Comparison of ENCODE assay signal across 16 cellular contexts in the genomic region with DNA sequence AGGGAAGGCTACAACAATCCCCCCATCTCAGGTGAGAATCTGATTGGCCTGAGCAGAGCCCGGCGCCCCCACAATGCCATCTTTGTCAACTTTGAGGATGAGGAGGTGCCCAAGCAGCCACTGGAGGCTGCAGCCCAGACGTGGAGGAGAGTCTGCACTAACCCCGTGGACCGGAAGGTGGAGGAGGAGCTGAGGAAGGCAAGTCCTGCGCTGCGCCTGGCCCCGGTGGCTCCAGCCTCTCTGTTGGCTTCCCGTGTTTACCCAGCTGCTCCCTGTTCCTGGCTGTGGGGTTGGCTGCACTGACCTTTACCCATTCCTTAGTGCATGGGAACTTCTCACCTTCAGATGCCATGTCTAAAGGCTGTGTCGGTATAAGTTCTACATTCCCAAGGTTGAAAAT. TPM values are rescaled to one million over a fixed set of nuclear protein-coding genes. Genes with fewer than 3 reads are reported as not detected.
A peak's percentile ranks its signal among the peaks of the same experiment; 100 is the strongest.
DNase-seq lines count a peak whose midpoint lies in the region; ATAC-seq, FAIRE-seq and TF ChIP-seq lines count a peak whose summit lies in the region.
"Had no signal": no experiment of that assay in that cellular context is flagged by ENCODE, and none has a peak within 500 bp of the region (broad histone marks: within the 10 kb centered on the region; RNA-seq: fewer than 3 reads in every experiment).

No MANE protein-coding gene starts in this region.

- no peak overlapping the region for H3K27ac ChIP-seq in IMR-90 (ENCODE audit: insufficient read depth, low read length)
- no peak overlapping the region for H3K27ac ChIP-seq in endothelial cell of umbilical vein (ENCODE audit: insufficient read depth, low read depth, low read length)
- H3K27ac ChIP-seq in substantia nigra (ENCODE audit: low read depth, low read length, poor library complexity, severe bottlenecking), result peak overlapping the region; percentile 90
- no peak overlapping the region for H3K27ac ChIP-seq in uterus
- H3K27ac ChIP-seq: gastrocnemius medialis, KMS-11 had no signal

- in situ Hi-C loops in IMR-90 (cut with MboI; ENCODE audit: low sequenced_read_pairs), result no loop called here

- FAIRE-seq in endothelial cell of umbilical vein (lab: Jason Lieb, UNC), result no peak

- no peak overlapping the region for H4K91ac ChIP-seq in IMR-90 (ENCODE audit: insufficient read depth, low read depth, low read length)

- no peak overlapping the region for H3K4ac ChIP-seq in IMR-90 (ENCODE audit: low read depth, low read length)

- H3K4me2 ChIP-seq in IMR-90 (ENCODE audit: low read depth, low read length), result no peak overlapping the region
- no peak overlapping the region for H3K4me2 ChIP-seq in endothelial cell of umbilical vein (ENCODE audit: insufficient read depth, low read length)
- H3K4me2 ChIP-seq: KMS-11 had no signal

- no peak overlapping the region for H4K5ac ChIP-seq in IMR-90 (ENCODE audit: low read depth, low read length)

- no peak overlapping the region for H2BK20ac ChIP-seq in IMR-90 (ENCODE audit: low read depth, low read length)

- H2AK5ac ChIP-seq in IMR-90 (ENCODE audit: low read depth, low read length), result no peak overlapping the region

- DNase-seq in IMR-90 (no peak), SHP77 treated with DMSO at 0.1 percent for 48 hours (lab: John Stamatoyannopoulos, UW) (peak; percentile 62), endothelial cell of umbilical vein (ENCODE audit: low read depth, low spot score) (peak; percentile 42), substantia nigra (lab: John Stamatoyannopoulos, UW) (peak in 4 of 49 donors; percentile 7 to 22 (median 14)), uterus (no peak)
- DNase-seq: activated CD4-positive, alpha-beta T cell treated with anti-CD3 and anti-CD28 coated beads for 48 hours; activated naive CD4-positive, alpha-beta T cell treated with Interleukin-2 at 50 U/mL for 16 hours; activated T-cell treated with anti-CD3 and anti-CD28 coated beads for 4 hours; cortex of kidney; gastrocnemius medialis; NCI-H1092; NK-92 treated with Interleukin-12 subunit alpha and Interleukin-12 subunit beta, amount 100 ng/mL, for 24 hours; stimulated activated naive CD8-positive, alpha-beta T cell treated with anti-CD3 and anti-CD28 coated beads, Interleukin-15, Interleukin-2, amounts not matched to agents 100 U/mL and 50 U/mL, for 24 hours had no signal

- POLR2A ChIA-PET in IMR-90 (lab: Charles Lee; ENCODE audit: unreplicated experiment) (no interaction called here), endothelial cell of umbilical vein (lab: Charles Lee) (no interaction called here)

- H2BK120ac ChIP-seq in IMR-90 (ENCODE audit: low read depth, low read length), result no peak overlapping the region

- H2AK9ac ChIP-seq in IMR-90 (replicated peaks; ENCODE audit: low read depth, low read length, poor library complexity), result peak overlapping the region; percentile 15

- H2BK15ac ChIP-seq in IMR-90 (ENCODE audit: low read depth, low read length), result no peak overlapping the region

- no peak overlapping the region for H3K14ac ChIP-seq in IMR-90 (replicated peaks; ENCODE audit: low read depth, low read length)

- no peak overlapping the region for H3K18ac ChIP-seq in IMR-90 (ENCODE audit: low read depth, low read length)

- CTCF ChIA-PET in IMR-90 (lab: Yijun Ruan, JAX) (no interaction called here), endothelial cell of umbilical vein (lab: Charles Lee) (interaction anchor here (0.6 to 3.4 kb wide), 2 partner anchors 93 to 98 kb away, joined by 3 to 17 read pairs; no protein-coding TSS in a partner anchor)

- H3K27me3 ChIP-seq in IMR-90 (ENCODE audit: control insufficient read depth, insufficient read depth, low read length) (no peaks in the 10 kb centered on the region), endothelial cell of umbilical vein (ENCODE audit: control insufficient read depth in 2 of 2, insufficient read depth in 2 of 2, low read length in 2 of 2) (no peaks in the 10 kb centered on the region), uterus (no peaks in the 10 kb centered on the region)
- H3K27me3 ChIP-seq: gastrocnemius medialis had no signal

- H4K20me1 ChIP-seq in IMR-90 (ENCODE audit: insufficient read depth, low read length) (peaks cover 8% of the 10 kb centered on the region), endothelial cell of umbilical vein (replicated peaks; ENCODE audit: control insufficient read depth, extremely low read depth, insufficient read depth, low read length) (no peaks in the 10 kb centered on the region)

- H3K79me1 ChIP-seq in IMR-90 (ENCODE audit: low read depth in 1 of 2, low read length in 2 of 2), result peaks cover 3 to 20% of the 10 kb centered on the region in 2 experiments; a peak in 3 of 4 replicates

- no peaks in the 10 kb centered on the region for H3K9me1 ChIP-seq in IMR-90 (ENCODE audit: insufficient read depth, low read length)
- H3K9me1 ChIP-seq in endothelial cell of umbilical vein (replicated peaks; ENCODE audit: control insufficient read depth, extremely low read depth, insufficient read depth, low read length), result no peaks in the 10 kb centered on the region

- BruUV-seq in IMR-90 (replicated peaks; lab: Mats Ljungman, UMichigan) (no TSS peak), endothelial cell of umbilical vein (replicated peaks; lab: Mats Ljungman, UMichigan) (no TSS peak)

- no peak overlapping the region for H4K8ac ChIP-seq in IMR-90 (ENCODE audit: low read depth in 2 of 2, low read length in 2 of 2)

- no peak overlapping the region for H3K56ac ChIP-seq in IMR-90 (ENCODE audit: extremely low read depth, insufficient read depth, low read length)

- TF ChIP-seq POLR2A in IMR-90 (IDR thresholded peaks at IDR 0.05; ENCODE audit: low read depth, low read length) (no peak), endothelial cell of umbilical vein (IDR thresholded peaks at IDR 0.05; ENCODE audit: low read depth, low read length) (no peak), uterus (IDR thresholded peaks at IDR 0.05) (no peak)

- 83% methylated on average over 1 of the region's 10 CpGs; no CpG with 5 or more reads in 1 of the 2 experiments for WGBS in IMR-90 (ENCODE audit: extremely low coverage in 2 of 2, insufficient read length in 1 of 2), 2 experiments

- no peaks in the 10 kb centered on the region for H3K79me2 ChIP-seq in endothelial cell of umbilical vein (ENCODE audit: control insufficient read depth, insufficient read depth, low read length)

- intact Hi-C loops in IMR-90 (cut with micrococcal nuclease), result no loop called here
- intact Hi-C loops in endothelial cell of umbilical vein (cut with micrococcal nuclease), result no loop called here
- intact Hi-C loops in uterus (cut with DNase I; ENCODE audit: low total_unique reads), result no loop called here

- H2AFZ ChIP-seq in IMR-90 (replicated peaks; ENCODE audit: low read length, poor library complexity) (no peak overlapping the region), endothelial cell of umbilical vein (ENCODE audit: low read depth, low read length) (no peak overlapping the region)

- H3K4me1 ChIP-seq in IMR-90 (ENCODE audit: control insufficient read depth, insufficient read depth, low read length), result no peaks in the 10 kb centered on the region; the same call in 1 of the 2 replicates
- H3K4me1 ChIP-seq in endothelial cell of umbilical vein (ENCODE audit: control insufficient read depth, extremely low read depth, insufficient read depth, low read length), result no peaks in the 10 kb centered on the region
- H3K4me1 ChIP-seq in uterus, result no peaks in the 10 kb centered on the region

- TF ChIP-seq RAD21 in IMR-90 (IDR thresholded peaks at IDR 0.05; ENCODE audit: low read length), result no peak

- ATAC-seq in IMR-90 (ENCODE audit: low read depth) (no peak), GM21723 (IDR thresholded peaks at IDR 0.05; ENCODE audit: unreplicated experiment) (no peak), HG03457 (IDR thresholded peaks at IDR 0.05; ENCODE audit: unreplicated experiment) (no peak)
- ATAC-seq: gastrocnemius medialis; stimulated activated naive CD8-positive, alpha-beta T cell treated with anti-CD3 and anti-CD28 coated beads, Interleukin-15, Interleukin-2, amounts not matched to agents 100 U/mL and 50 U/mL, for 24 hours had no signal

- H2BK5ac ChIP-seq in IMR-90 (ENCODE audit: low read depth, low read length, poor library complexity, severe bottlenecking), result no peak overlapping the region

- TF ChIP-seq CTCF in IMR-90 (conservative IDR thresholded peaks at IDR 0.05; ENCODE audit: low read depth, low read length) (no peak), endothelial cell of umbilical vein (IDR thresholded peaks at IDR 0.05; ENCODE audit: extremely low read depth in 1 of 2, insufficient read depth in 1 of 2, low read depth in 1 of 2, low read length in 2 of 2) (no peak), uterus (IDR thresholded peaks at IDR 0.05) (no peak)

- H3K9ac ChIP-seq in IMR-90 (ENCODE audit: low read depth, low read length) (no peak overlapping the region), endothelial cell of umbilical vein (replicated peaks; ENCODE audit: extremely low read depth, insufficient read depth, low read length) (no peak overlapping the region)
- H3K9ac ChIP-seq: KMS-11 had no signal

- H3K9me3 ChIP-seq in IMR-90 (ENCODE audit: control insufficient read depth, insufficient read depth, low read length) (no peaks in the 10 kb centered on the region), endothelial cell of umbilical vein (replicated peaks; ENCODE audit: control insufficient read depth, insufficient read depth, low read length) (no peaks in the 10 kb centered on the region), uterus (no peaks in the 10 kb centered on the region)
- H3K9me3 ChIP-seq: gastrocnemius medialis had no signal

- dilution Hi-C loops in IMR-90 (cut with HindIII; ENCODE audit: low sequenced_read_pairs, unreplicated experiment) (no loop called here), endothelial cell of umbilical vein (cut with MboI; ENCODE audit: extremely low pct_ligation_motif_present, low sequenced_read_pairs) (no loop called here)

- no peak overlapping the region for H3K23ac ChIP-seq in IMR-90 (ENCODE audit: low read depth, low read length)

- no peak overlapping the region for H3K4me3 ChIP-seq in IMR-90 (ENCODE audit: insufficient read depth, low read depth, low read length)
- no peak overlapping the region for H3K4me3 ChIP-seq in endothelial cell of umbilical vein (replicated peaks in 1 of 3; ENCODE audit: insufficient read depth in 1 of 3, low read depth in 1 of 3, low read length in 3 of 3)
- no peak overlapping the region for H3K4me3 ChIP-seq in uterus
- H3K4me3 ChIP-seq: gastrocnemius medialis had no signal

- H3K36me3 ChIP-seq in IMR-90 (ENCODE audit: control insufficient read depth, insufficient read depth, low read length) (peaks cover 62% of the 10 kb centered on the region), endothelial cell of umbilical vein (ENCODE audit: control insufficient read depth in 2 of 2, extremely low read depth in 1 of 2, insufficient read depth in 2 of 2, low read length in 2 of 2) (peaks cover 0 to 47% of the 10 kb centered on the region in 2 experiments), uterus (no peaks in the 10 kb centered on the region)

RNA-seq across cellular contexts. Expression of a gene that starts 11.0 kb away (rescaled TPM):
- total RNA-seq in IMR-90 (2012; rRNA removed) (under 0.01 TPM in 2 replicates), endothelial cell of umbilical vein (1.1 and 1.9 TPM in 2 replicates), uterus (1 to 10 TPM in 1 of 4 donors, under 1 TPM in 2, not detected in 1; 0.26 to 1.4 (median 0.62) TPM)
- polyA plus RNA-seq in IMR-90 (2012; rRNA removed) (0.67 and 0.75 TPM in 2 replicates), endothelial cell of umbilical vein (0.81 and 0.92 TPM in 2 replicates)
- polyA plus RNA-seq in IMR-90 (2012; cell fraction: cytosol; rRNA removed), result 0.27 and 0.51 TPM in 2 replicates
- polyA plus RNA-seq in IMR-90 (2012; cell fraction: nucleus; rRNA removed; ENCODE audit: low replicate concordance), result 5.5 and 8.5 TPM in 2 replicates
- polyA plus RNA-seq in endothelial cell of umbilical vein (2011; cell fraction: cytosol; rRNA removed), result 0.22 and 0.35 TPM in 2 replicates
- 5.2 and 6.0 TPM in 2 replicates for polyA plus RNA-seq in endothelial cell of umbilical vein (2011; cell fraction: nucleus; rRNA removed)
- polyA plus RNA-seq in endothelial cell of umbilical vein (2012), result 0.76 and 1.1 TPM in 2 replicates
- polyA minus RNA-seq in endothelial cell of umbilical vein, result 0.46 and 0.68 TPM in 2 replicates
- not detected for polyA minus RNA-seq in endothelial cell of umbilical vein (2011; cell fraction: cytosol; rRNA and poly(A)+ RNA removed)
- 1.3 and 1.9 TPM in 2 replicates for polyA minus RNA-seq in endothelial cell of umbilical vein (2011; cell fraction: nucleus; rRNA and poly(A)+ RNA removed)

RNA-seq across cellular contexts. Expression of a gene that starts 20.0 kb away (rescaled TPM):
- total RNA-seq in IMR-90 (2012; rRNA removed) (49.1 and 51.1 TPM in 2 replicates), endothelial cell of umbilical vein (65.6 and 66.6 TPM in 2 replicates), uterus (10 to 100 TPM; 26.6 to 52.8 (median 37.1) TPM)
- polyA plus RNA-seq in IMR-90 (2012; rRNA removed) (50.7 and 52.3 TPM in 2 replicates), endothelial cell of umbilical vein (72.9 and 73.8 TPM in 2 replicates)
- polyA plus RNA-seq in IMR-90 (2012; cell fraction: cytosol; rRNA removed), result 31.2 and 35.4 TPM in 2 replicates
- 128 and 155 TPM in 2 replicates for polyA plus RNA-seq in IMR-90 (2012; cell fraction: nucleus; rRNA removed; ENCODE audit: low replicate concordance)
- polyA plus RNA-seq in endothelial cell of umbilical vein (2011; cell fraction: cytosol; rRNA removed), result 58.7 and 63.1 TPM in 2 replicates
- polyA plus RNA-seq in endothelial cell of umbilical vein (2011; cell fraction: nucleus; rRNA removed), result 189 and 191 TPM in 2 replicates
- 52.0 and 56.0 TPM in 2 replicates for polyA plus RNA-seq in endothelial cell of umbilical vein (2012)
- 57.8 and 73.5 TPM in 2 replicates for polyA minus RNA-seq in endothelial cell of umbilical vein
- 9.7 TPM for polyA minus RNA-seq in endothelial cell of umbilical vein (2011; cell fraction: cytosol; rRNA and poly(A)+ RNA removed)
- 41.2 and 43.1 TPM in 2 replicates for polyA minus RNA-seq in endothelial cell of umbilical vein (2011; cell fraction: nucleus; rRNA and poly(A)+ RNA removed)

Comparison
In these comparisons a context has a peak if more than half of its experiments do, and no peak if none do; other contexts are left out.
1. DNase-seq: peak in SHP77 treated with DMSO at 0.1 percent for 48 hours (single experiment) and endothelial cell of umbilical vein (single experiment); none in IMR-90 (single experiment) and uterus (0 of 2).